In genomic region chr20:50071039-50071888, GRCh38 we compare ENCODE assay signal across 1 cellular context.
TF ChIP-seq lines count a peak whose summit lies in the region.

No MANE protein-coding gene starts in this region.

TF ChIP-seq in HepG2, 621 proteins besides CTCF, POLR2A, EP300 and RAD21 (continued from another document and continues in another):
- TF ChIP-seq FOXP4 (CRISPR knock-in tag; IDR thresholded peaks at IDR 0.05) = peak; percentile 53; the same call in 1 of the 2 replicates
- TF ChIP-seq ZSCAN31 (CRISPR knock-in tag; IDR thresholded peaks at IDR 0.05; ENCODE audit: low read depth) = peak; percentile 95
- 0 out of 2 replicates have a peak, but pooled peaks have one; percentile 76 for TF ChIP-seq HINFP (CRISPR knock-in tag; IDR thresholded peaks at IDR 0.05; ENCODE audit: low read depth)
- peak; percentile 65; the same call in 1 of the 2 replicates for TF ChIP-seq ZNF12 (CRISPR knock-in tag; IDR thresholded peaks at IDR 0.05)
- peak; percentile 68; the same call in 1 of the 2 replicates for TF ChIP-seq MYNN (CRISPR knock-in tag; IDR thresholded peaks at IDR 0.05; ENCODE audit: low read depth)
- peak; percentile 91 for TF ChIP-seq PATZ1 (CRISPR knock-in tag; IDR thresholded peaks at IDR 0.05)
- TF ChIP-seq SIN3A (IDR thresholded peaks at IDR 0.05; ENCODE audit: borderline replicate concordance, low read depth, low read length) = no peak
- TF ChIP-seq PLSCR1 (CRISPR knock-in tag; IDR thresholded peaks at IDR 0.05; ENCODE audit: borderline replicate concordance) = no peak
- TF ChIP-seq ZNF333 (CRISPR knock-in tag; IDR thresholded peaks at IDR 0.05; ENCODE audit: borderline replicate concordance) = no peak
- peak; percentile 96 for TF ChIP-seq XRCC5 (optimal IDR thresholded peaks at IDR 0.05; ENCODE audit: low read length)
- no peak; the same call in 1 of the 2 replicates for TF ChIP-seq NR1H2 (CRISPR knock-in tag; IDR thresholded peaks at IDR 0.05; ENCODE audit: borderline replicate concordance, low read depth)
- peak; percentile 92; the same call in 1 of the 2 replicates for TF ChIP-seq MYC (CRISPR knock-in tag; IDR thresholded peaks at IDR 0.05; ENCODE audit: borderline replicate concordance)
- peak; percentile 84 for TF ChIP-seq ZFX (CRISPR knock-in tag; IDR thresholded peaks at IDR 0.05; ENCODE audit: low read depth)
- no peak for TF ChIP-seq HCFC1 (IDR thresholded peaks at IDR 0.05; ENCODE audit: low read depth, low read length)
- no peak for TF ChIP-seq ZNF253 (CRISPR knock-in tag; IDR thresholded peaks at IDR 0.05; ENCODE audit: borderline replicate concordance)
- TF ChIP-seq NKX3-1 (CRISPR knock-in tag; IDR thresholded peaks at IDR 0.05) = no peak
- TF ChIP-seq ATF7-NPFF (CRISPR knock-in tag; IDR thresholded peaks at IDR 0.05; ENCODE audit: low read depth) = peak; percentile 84
- peak; percentile 96 for TF ChIP-seq ZNF749 (CRISPR knock-in tag; IDR thresholded peaks at IDR 0.05; ENCODE audit: borderline replicate concordance)
- TF ChIP-seq EHMT2 (IDR thresholded peaks at IDR 0.05; ENCODE audit: borderline replicate concordance, low read depth, low read length) = no peak
- peak; percentile 97 for TF ChIP-seq CSRNP1 (CRISPR knock-in tag; IDR thresholded peaks at IDR 0.05)
- peak; percentile 52 for TF ChIP-seq ZFP36 (IDR thresholded peaks at IDR 0.05; ENCODE audit: borderline replicate concordance, low read depth, low read length, partially characterized antibody)
- peak; percentile 22; the same call in 1 of the 2 replicates for TF ChIP-seq ZNF609 (CRISPR knock-in tag; IDR thresholded peaks at IDR 0.05; ENCODE audit: borderline replicate concordance)
- TF ChIP-seq JUNB (CRISPR knock-in tag; IDR thresholded peaks at IDR 0.05; ENCODE audit: borderline replicate concordance) = peak; percentile 45; the same call in 1 of the 2 replicates
- no peak for TF ChIP-seq FLYWCH1 (CRISPR knock-in tag; IDR thresholded peaks at IDR 0.05)
- TF ChIP-seq RBM22 (optimal IDR thresholded peaks at IDR 0.05; ENCODE audit: low read length) = no peak
- no peak; the same call in 1 of the 2 replicates for TF ChIP-seq SRF (IDR thresholded peaks at IDR 0.05; ENCODE audit: low read depth, low read length)
- TF ChIP-seq MEF2D (CRISPR knock-in tag; IDR thresholded peaks at IDR 0.05) = no peak
- TF ChIP-seq CHD4 (IDR thresholded peaks at IDR 0.05; ENCODE audit: borderline replicate concordance, low read length) = peak; percentile 61; the same call in 1 of the 2 replicates
- no peak for TF ChIP-seq SRSF9 (IDR thresholded peaks at IDR 0.05; ENCODE audit: borderline replicate concordance, insufficient read depth, low read depth, low read length, poor library complexity, severe bottlenecking)
- peak; percentile 87 for TF ChIP-seq PPARG (CRISPR knock-in tag; conservative IDR thresholded peaks at IDR 0.05)
- TF ChIP-seq ELF3 (CRISPR knock-in tag; IDR thresholded peaks at IDR 0.05) = peak; percentile 84
- peak; percentile 76 for TF ChIP-seq YY1 (IDR thresholded peaks at IDR 0.05; ENCODE audit: insufficient read depth, insufficient replicate concordance, low read depth, low read length)
- TF ChIP-seq ZNF256 (CRISPR knock-in tag; conservative IDR thresholded peaks at IDR 0.05) = no peak
- TF ChIP-seq PCBP2 (optimal IDR thresholded peaks at IDR 0.05; ENCODE audit: low read depth, low read length, poor library complexity, severe bottlenecking) = no peak
- TF ChIP-seq FOXO4 (CRISPR knock-in tag; conservative IDR thresholded peaks at IDR 0.05) = no peak
- no peak; the same call in 1 of the 2 replicates for TF ChIP-seq ZNF639 (CRISPR knock-in tag; conservative IDR thresholded peaks at IDR 0.05)
